ENCODE assay signal across 3 cellular contexts in genomic region chr16:60357876-60358522, GRCh38.
A peak's percentile ranks its signal among the peaks of the same experiment; 100 is the strongest.
DNase-seq lines count a peak whose midpoint lies in the region; TF ChIP-seq lines count a peak whose summit lies in the region.
"Not testable (repeated sequence)": the region's sequence is repeated elsewhere in the genome, so short reads cannot be mapped to it uniquely, and the experiment has no call there.

No MANE protein-coding gene starts in this region.

- not testable (repeated sequence) for H3K4me1 ChIP-seq in spleen

- H3K36me3 ChIP-seq in spleen = not testable (repeated sequence)

- peak; percentile 54 for DNase-seq in posterior vena cava (ENCODE audit: low spot score)
- DNase-seq in progenitor cell of endocrine pancreas (ENCODE audit: low spot score, unreplicated experiment) = not testable (repeated sequence)
- peak; percentile 72 for DNase-seq in spleen

- not testable (repeated sequence) for TF ChIP-seq CTCF in progenitor cell of endocrine pancreas (IDR thresholded peaks at IDR 0.05; ENCODE audit: unreplicated experiment); spleen (IDR thresholded peaks at IDR 0.05 in 8 of 11, conservative IDR thresholded peaks at IDR 0.05 in 3 of 11)

- peaks cover 12% of the 10 kb centered on the region for H3K4me1 Mint-ChIP-seq in progenitor cell of endocrine pancreas (ENCODE audit: low read depth)

- not testable (repeated sequence) for H3K36me3 Mint-ChIP-seq in progenitor cell of endocrine pancreas (ENCODE audit: insufficient read depth)

- not testable (repeated sequence) for H3K27me3 Mint-ChIP-seq in progenitor cell of endocrine pancreas

- H3K27ac Mint-ChIP-seq in progenitor cell of endocrine pancreas = peak overlapping the region; percentile 62

- intact Hi-C loops in posterior vena cava (cut with DNase I); spleen (cut with DNase I; ENCODE audit: low total_unique reads): not testable (repeated sequence)

- not testable (repeated sequence) for H3K4me3 Mint-ChIP-seq in progenitor cell of endocrine pancreas (ENCODE audit: low read depth)

- H3K4me3 ChIP-seq in spleen = not testable (repeated sequence)

- not testable (repeated sequence) for H3K9me3 Mint-ChIP-seq in progenitor cell of endocrine pancreas (ENCODE audit: low read depth)

- H3K27ac ChIP-seq in spleen = not testable (repeated sequence)

- not testable (repeated sequence) for TF ChIP-seq POLR2A in spleen (IDR thresholded peaks at IDR 0.05)

- not testable (repeated sequence) for H3K27me3 ChIP-seq in spleen (replicated peaks in 1 of 7)

- H3K9me3 ChIP-seq in spleen = not testable (repeated sequence)

- 89 to 96% (median 93%) methylated on average over 23 to 29 of the region's 29 CpGs for WGBS in spleen, 5 donors
